Comparison of ENCODE assay signal across 15 cellular contexts in genomic region chr1:233459470-233459945, GRCh38.
DNase-seq lines count a peak whose midpoint lies in the region; ATAC-seq, FAIRE-seq and TF ChIP-seq lines count a peak whose summit lies in the region.
"Had no signal": no experiment of that assay in that cellular context is flagged by ENCODE, and none has a peak within 500 bp of the region (broad histone marks: within the 10 kb centered on the region; RNA-seq: fewer than 3 reads in every experiment).

No MANE protein-coding gene starts in this region.

- POLR2A ChIA-PET in activated CD8-positive, alpha-beta T cell treated with anti-CD3 and anti-CD28 coated beads for 36 hours (lab: Charles Lee), result no interaction called here
- POLR2A ChIA-PET in activated CD8-positive, alpha-beta T cell treated with anti-CD3 and anti-CD28 coated beads, Interleukin-2, amount 10 ng/mL, durations not matched to agents 7 days and 5 days (lab: Charles Lee), result no interaction called here

- H3K4me1 Mint-ChIP-seq in activated CD8-positive, alpha-beta T cell treated with anti-CD3 and anti-CD28 coated beads for 36 hours (ENCODE audit: low read depth), result no peaks in the 10 kb centered on the region
- peaks cover 5% of the 10 kb centered on the region for H3K4me1 Mint-ChIP-seq in activated CD8-positive, alpha-beta T cell treated with anti-CD3 and anti-CD28 coated beads, Interleukin-2, amount 10 ng/mL, durations not matched to agents 7 days and 5 days (ENCODE audit: low read depth)
- no peaks in the 10 kb centered on the region for H3K4me1 Mint-ChIP-seq in HFFc6 (ENCODE audit: low read depth)

- DNase-seq in activated CD8-positive, alpha-beta T cell treated with anti-CD3 and anti-CD28 coated beads for 36 hours, result peak; percentile 6
- DNase-seq in activated CD8-positive, alpha-beta T cell treated with anti-CD3 and anti-CD28 coated beads, Interleukin-2, amount 10 ng/mL, durations not matched to agents 7 days and 5 days, result no peak
- no peak for DNase-seq in stimulated activated naive CD8-positive, alpha-beta T cell treated with anti-CD3 and anti-CD28 coated beads, Interleukin-15, Interleukin-2, amounts not matched to agents 100 U/mL and 50 U/mL, for 24 hours
- DNase-seq in frontal cortex (ENCODE audit: low spot score in 2 of 2), result no peak
- DNase-seq in foreskin fibroblast, result no peak
- DNase-seq in HFFc6, result no peak
- DNase-seq: CD4-positive, CD25-positive, alpha-beta regulatory T cell; erythroblast; NCI-H1436; NCI-H446 treated with DMSO at 0.1 percent for 48 hours; spleen had no signal

- no peak overlapping the region for H3K27ac Mint-ChIP-seq in activated CD8-positive, alpha-beta T cell treated with anti-CD3 and anti-CD28 coated beads for 36 hours
- no peak overlapping the region for H3K27ac Mint-ChIP-seq in activated CD8-positive, alpha-beta T cell treated with anti-CD3 and anti-CD28 coated beads, Interleukin-2, amount 10 ng/mL, durations not matched to agents 7 days and 5 days
- H3K27ac Mint-ChIP-seq in HFFc6, result no peak overlapping the region

- H3K4me3 Mint-ChIP-seq in activated CD8-positive, alpha-beta T cell treated with anti-CD3 and anti-CD28 coated beads for 36 hours, result no peak overlapping the region
- no peak overlapping the region for H3K4me3 Mint-ChIP-seq in activated CD8-positive, alpha-beta T cell treated with anti-CD3 and anti-CD28 coated beads, Interleukin-2, amount 10 ng/mL, durations not matched to agents 7 days and 5 days
- H3K4me3 Mint-ChIP-seq in HFFc6, result no peak overlapping the region
- H3K4me3 Mint-ChIP-seq: CD4-positive, CD25-positive, alpha-beta regulatory T cell had no signal

- ATAC-seq in activated CD8-positive, alpha-beta T cell treated with anti-CD3 and anti-CD28 coated beads for 36 hours, result no peak
- ATAC-seq in activated CD8-positive, alpha-beta T cell treated with anti-CD3 and anti-CD28 coated beads, Interleukin-2, amount 10 ng/mL, durations not matched to agents 7 days and 5 days, result no peak
- ATAC-seq in GM21723 (IDR thresholded peaks at IDR 0.05; ENCODE audit: unreplicated experiment), result peak; percentile 78
- ATAC-seq in HG03159 (IDR thresholded peaks at IDR 0.05; ENCODE audit: unreplicated experiment), result peak; percentile 56
- ATAC-seq in stimulated activated naive CD8-positive, alpha-beta T cell treated with anti-CD3 and anti-CD28 coated beads, Interleukin-15, Interleukin-2, amounts not matched to agents 100 U/mL and 50 U/mL, for 24 hours, result peak; percentile 23

- no peaks in the 10 kb centered on the region for H3K36me3 Mint-ChIP-seq in activated CD8-positive, alpha-beta T cell treated with anti-CD3 and anti-CD28 coated beads for 36 hours (ENCODE audit: low read depth)
- no peaks in the 10 kb centered on the region for H3K36me3 Mint-ChIP-seq in activated CD8-positive, alpha-beta T cell treated with anti-CD3 and anti-CD28 coated beads, Interleukin-2, amount 10 ng/mL, durations not matched to agents 7 days and 5 days (ENCODE audit: low read depth)
- H3K36me3 Mint-ChIP-seq in HFFc6 (ENCODE audit: low read depth), result peaks cover 4% of the 10 kb centered on the region
- H3K36me3 Mint-ChIP-seq: CD4-positive, CD25-positive, alpha-beta regulatory T cell had no signal

- no peaks in the 10 kb centered on the region for H3K9me3 Mint-ChIP-seq in activated CD8-positive, alpha-beta T cell treated with anti-CD3 and anti-CD28 coated beads for 36 hours
- H3K9me3 Mint-ChIP-seq in activated CD8-positive, alpha-beta T cell treated with anti-CD3 and anti-CD28 coated beads, Interleukin-2, amount 10 ng/mL, durations not matched to agents 7 days and 5 days (ENCODE audit: insufficient read depth), result no peaks in the 10 kb centered on the region
- H3K9me3 Mint-ChIP-seq in HFFc6, result peaks cover 60% of the 10 kb centered on the region

- FAIRE-seq in frontal cortex (lab: Jason Lieb, UNC), result no peak
- FAIRE-seq: A204.1, H54 had no signal

- intact Hi-C loops in activated CD8-positive, alpha-beta T cell treated with anti-CD3 and anti-CD28 coated beads for 36 hours (cut with micrococcal nuclease), result no loop called here

- CTCF ChIA-PET in activated CD8-positive, alpha-beta T cell treated with anti-CD3 and anti-CD28 coated beads for 36 hours (lab: Charles Lee), result no interaction called here
- CTCF ChIA-PET in activated CD8-positive, alpha-beta T cell treated with anti-CD3 and anti-CD28 coated beads, Interleukin-2, amount 10 ng/mL, durations not matched to agents 7 days and 5 days (lab: Charles Lee), result no interaction called here

- TF ChIP-seq CTCF in activated CD8-positive, alpha-beta T cell treated with anti-CD3 and anti-CD28 coated beads for 36 hours (IDR thresholded peaks at IDR 0.05), result no peak
- TF ChIP-seq CTCF in foreskin fibroblast (IDR thresholded peaks at IDR 0.05; ENCODE audit: low read depth, low read length), result no peak
- TF ChIP-seq CTCF in HFFc6 (IDR thresholded peaks at IDR 0.05), result no peak

- H3K27me3 Mint-ChIP-seq in activated CD8-positive, alpha-beta T cell treated with anti-CD3 and anti-CD28 coated beads for 36 hours, result peaks cover 2% of the 10 kb centered on the region
- no peaks in the 10 kb centered on the region for H3K27me3 Mint-ChIP-seq in activated CD8-positive, alpha-beta T cell treated with anti-CD3 and anti-CD28 coated beads, Interleukin-2, amount 10 ng/mL, durations not matched to agents 7 days and 5 days (ENCODE audit: low read depth)
- H3K27me3 Mint-ChIP-seq in HFFc6 (ENCODE audit: insufficient read depth), result no peaks in the 10 kb centered on the region; the same call in 1 of the 2 replicates

- H3K4me3 ChIP-seq in foreskin fibroblast (ENCODE audit: low read depth in 1 of 2, low read length in 2 of 2), result no peak overlapping the region
- H3K4me3 ChIP-seq: spleen had no signal

Comparison
In these comparisons a context has a peak if more than half of its experiments do, and no peak if none do; other contexts are left out.
1. ATAC-seq: peak in GM21723 (single experiment), HG03159 (single experiment) and stimulated activated naive CD8-positive, alpha-beta T cell treated with anti-CD3 and anti-CD28 coated beads, Interleukin-15, Interleukin-2, amounts not matched to agents 100 U/mL and 50 U/mL, for 24 hours (single experiment); none in activated CD8-positive, alpha-beta T cell treated with anti-CD3 and anti-CD28 coated beads for 36 hours (single experiment) and activated CD8-positive, alpha-beta T cell treated with anti-CD3 and anti-CD28 coated beads, Interleukin-2, amount 10 ng/mL, durations not matched to agents 7 days and 5 days (single experiment).